In genomic region chr15:39777497-39777896, GRCh38 we compare ENCODE assay signal across 28 cellular contexts. TPM values are rescaled to one million over a fixed set of nuclear protein-coding genes. Genes with fewer than 3 reads are reported as not detected.
DNase-seq lines count a peak whose midpoint lies in the region; ATAC-seq, FAIRE-seq and TF ChIP-seq lines count a peak whose summit lies in the region.
"Had no signal": no experiment of that assay in that cellular context is flagged by ENCODE, and none has a peak within 500 bp of the region (broad histone marks: within the 10 kb centered on the region; RNA-seq: fewer than 3 reads in every experiment).

No MANE protein-coding gene starts in this region.

- no peaks in the 10 kb centered on the region for H3K27me3 ChIP-seq in OCI-LY3 (ENCODE audit: low read depth, low read length)
- no peaks in the 10 kb centered on the region for H3K27me3 ChIP-seq in fibroblast of lung (ENCODE audit: control insufficient read depth, insufficient read depth, low read length)
- no peaks in the 10 kb centered on the region for H3K27me3 ChIP-seq in suprapubic skin
- H3K27me3 ChIP-seq: body of pancreas, ovary had no signal

- H3K79me2 ChIP-seq in OCI-LY3 (ENCODE audit: low read length) (no peaks in the 10 kb centered on the region), fibroblast of lung (ENCODE audit: control insufficient read depth, insufficient read depth, low read length) (no peaks in the 10 kb centered on the region)

- H3K27ac ChIP-seq in OCI-LY3 (ENCODE audit: low read length) (no peak overlapping the region), fibroblast of lung (ENCODE audit: insufficient read depth, low read length) (no peak overlapping the region), suprapubic skin (no peak overlapping the region)
- H3K27ac ChIP-seq: body of pancreas, C4-2B, ovary, PC-9, VCaP had no signal

- H3K36me3 ChIP-seq in OCI-LY3 (replicated peaks; ENCODE audit: low read depth, low read length) (no peaks in the 10 kb centered on the region), fibroblast of lung (ENCODE audit: control insufficient read depth, insufficient read depth, low read length) (no peaks in the 10 kb centered on the region), suprapubic skin (no peaks in the 10 kb centered on the region)
- H3K36me3 ChIP-seq: ovary had no signal

- DNase-seq in H54 (ENCODE audit: insufficient read length, low spot score) (no peak), fibroblast of lung (ENCODE audit: low read depth in 2 of 2) (peak; percentile 12 to 44), renal cortical epithelial cell (ENCODE audit: low read depth) (peak; percentile 30), suprapubic skin (ENCODE audit: low spot score in 2 of 2) (no peak), nucleus accumbens (lab: John Stamatoyannopoulos, UW) (no peak)
- DNase-seq: activated CD4-positive, alpha-beta T cell treated with anti-CD3 and anti-CD28 coated beads for 48 hours; activated CD8-positive, alpha-beta memory T cell treated with anti-CD3 and anti-CD28 coated beads for 24 hours; body of pancreas; cerebellar nuclear complex; DND-41; Kasumi-1; naive thymus-derived CD4-positive, alpha-beta T cell; NCI-H1048; NCI-H1694 treated with DMSO at 0.1 percent for 48 hours; NCI-H2171; NCI-H510A; ovary; PC-9; right cardiac atrium; Right ventricle myocardium superior; stimulated activated CD4-positive, alpha-beta T cell treated with anti-CD3 and anti-CD28 coated beads, Interleukin-4, amount 100 ng/mL, for 24 hours; substantia nigra had no signal

- TF ChIP-seq POLR2A in H54 (IDR thresholded peaks at IDR 0.05; ENCODE audit: low read depth, low read length) (no peak), suprapubic skin (IDR thresholded peaks at IDR 0.05) (no peak)

- peak; percentile 33 for FAIRE-seq in H54 (lab: Jason Lieb, UNC)
- FAIRE-seq: keratinocyte had no signal

- peaks cover 30% of the 10 kb centered on the region for H3K4me1 ChIP-seq in OCI-LY3 (ENCODE audit: low read length)
- no peaks in the 10 kb centered on the region for H3K4me1 ChIP-seq in fibroblast of lung (ENCODE audit: control insufficient read depth, extremely low read depth, insufficient read depth, low read length)
- H3K4me1 ChIP-seq in suprapubic skin, result no peaks in the 10 kb centered on the region

- H3K4me3 ChIP-seq in OCI-LY3 (ENCODE audit: low read length), result no peak overlapping the region
- H3K4me3 ChIP-seq in fibroblast of lung (replicated peaks in 1 of 4; ENCODE audit: control extremely low read depth in 1 of 4, insufficient read depth in 1 of 4, low read depth in 3 of 4, low read length in 4 of 4), result no peak overlapping the region
- H3K4me3 ChIP-seq in suprapubic skin, result no peak overlapping the region
- H3K4me3 ChIP-seq: body of pancreas, ovary, PC-9 had no signal

- no peak overlapping the region for H3K9ac ChIP-seq in OCI-LY3 (ENCODE audit: low read length)
- no peak overlapping the region for H3K9ac ChIP-seq in fibroblast of lung (ENCODE audit: insufficient read depth, low read length)

- no peak for TF ChIP-seq EP300 in suprapubic skin (IDR thresholded peaks at IDR 0.05)

- no peak for ATAC-seq in GM18498 (IDR thresholded peaks at IDR 0.05; ENCODE audit: unreplicated experiment)
- ATAC-seq: body of pancreas; naive thymus-derived CD4-positive, alpha-beta T cell; right cardiac atrium; stimulated activated effector memory CD8-positive, alpha-beta T cell treated with anti-CD3 and anti-CD28 coated beads, Interleukin-12 subunit alpha, Interleukin-12 subunit beta, amount 100 ng/mL, for 72 hours had no signal

- no peak for TF ChIP-seq CTCF in OCI-LY3 (IDR thresholded peaks at IDR 0.05; ENCODE audit: low read depth, low read length)
- no peak for TF ChIP-seq CTCF in fibroblast of lung (conservative IDR thresholded peaks at IDR 0.05 in 1 of 2, IDR thresholded peaks at IDR 0.05 in 1 of 2; ENCODE audit: low read depth in 1 of 2, low read length in 2 of 2)
- no peak for TF ChIP-seq CTCF in suprapubic skin (IDR thresholded peaks at IDR 0.05)

- H3K9me3 ChIP-seq in OCI-LY3 (ENCODE audit: insufficient read depth, low read length), result no peaks in the 10 kb centered on the region
- no peaks in the 10 kb centered on the region for H3K9me3 ChIP-seq in fibroblast of lung (ENCODE audit: control insufficient read depth, insufficient read depth, low read depth, low read length)
- no peaks in the 10 kb centered on the region for H3K9me3 ChIP-seq in suprapubic skin
- H3K9me3 ChIP-seq: body of pancreas, ovary had no signal

- H3K4me2 ChIP-seq in OCI-LY3 (ENCODE audit: low read length), result peak overlapping the region; percentile 34
- no peak overlapping the region for H3K4me2 ChIP-seq in fibroblast of lung (ENCODE audit: extremely low read depth, insufficient read depth, low read length)
- H3K4me2 ChIP-seq: PC-9 had no signal

- H4K20me1 ChIP-seq in OCI-LY3 (ENCODE audit: insufficient read depth, low read length), result no peaks in the 10 kb centered on the region
- H4K20me1 ChIP-seq in fibroblast of lung (ENCODE audit: control insufficient read depth, extremely low read depth, insufficient read depth, low read length), result no peaks in the 10 kb centered on the region

- WGBS in suprapubic skin, result 91% methylated on average over 4 of the region's 4 CpGs

- H2AFZ ChIP-seq in OCI-LY3 (ENCODE audit: low read depth, low read length) (peak overlapping the region; percentile 46; the same call in 1 of the 2 replicates), fibroblast of lung (ENCODE audit: low read length) (no peak overlapping the region)
- H2AFZ ChIP-seq: PC-9 had no signal

RNA-seq across cellular contexts. Expression of gene FSIP1, which starts 5.1 kb away (rescaled TPM):
- total RNA-seq in fibroblast of lung (3.9 and 5.1 TPM in 2 replicates), renal cortical epithelial cell (0.69 and 5.5 TPM in 2 replicates), suprapubic skin (under 1 TPM in 2 of 4 donors, not detected in 2; 0.21 to 0.24 TPM)
- 0.43 and 0.50 TPM in 2 replicates for polyA plus RNA-seq in fibroblast of lung
- 0.91 and 1.5 TPM in 2 replicates for polyA plus RNA-seq in fibroblast of lung (2012)
- not detected in 2 replicates for polyA minus RNA-seq in fibroblast of lung (ENCODE audit: low replicate concordance)

Comparison
In these comparisons a context has a peak if more than half of its experiments do, and no peak if none do; other contexts are left out.
1. DNase-seq: peak in fibroblast of lung (2 of 2) and renal cortical epithelial cell (single experiment); none in H54 (single experiment), suprapubic skin (0 of 2) and nucleus accumbens (0 of 56).